Comparison of ENCODE assay signal across 8 cellular contexts in the genomic region with DNA sequence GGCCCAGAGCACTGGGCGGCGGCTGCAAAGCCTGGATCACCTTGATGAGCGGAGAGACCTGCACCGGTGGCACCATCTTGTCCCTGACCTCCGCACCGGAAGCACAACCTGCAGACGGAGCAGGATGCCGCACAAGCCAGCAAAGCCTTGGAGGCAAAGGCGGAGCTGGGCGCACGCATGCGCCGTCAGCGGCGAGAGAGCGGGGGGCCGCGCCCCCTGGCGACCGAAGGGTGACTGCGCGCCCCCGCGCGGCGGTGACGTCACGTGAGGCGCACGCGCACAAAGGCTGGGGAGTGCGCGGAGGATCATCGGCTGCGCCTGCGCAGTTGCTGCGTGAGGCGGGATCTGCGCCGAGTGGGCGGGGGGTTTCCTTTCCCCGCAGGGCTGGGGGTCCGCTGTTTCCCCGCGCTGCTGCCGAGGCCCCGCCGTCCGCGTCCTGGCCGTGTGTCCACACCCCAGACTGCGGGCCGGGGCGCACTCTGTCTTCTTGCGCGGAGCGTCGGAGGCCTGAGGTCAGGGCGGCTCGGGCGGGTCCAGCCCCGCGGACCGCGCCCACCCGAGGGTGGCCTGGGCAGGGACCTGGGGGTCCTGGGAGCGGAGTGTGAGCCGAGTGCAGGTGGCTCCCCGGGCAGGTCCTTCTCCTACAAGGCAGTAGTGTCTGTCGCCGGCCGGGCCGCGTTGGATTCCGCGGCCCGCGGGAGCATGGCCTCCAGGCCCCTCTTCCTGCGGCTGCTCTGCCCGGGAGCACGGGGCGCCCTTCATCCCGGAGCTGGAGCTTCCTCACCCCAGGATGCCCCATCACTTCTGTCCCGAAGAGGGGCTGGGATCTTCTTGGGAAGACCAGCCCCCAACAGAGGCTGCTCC. TPM values are rescaled to one million over a fixed set of nuclear protein-coding genes. Genes with fewer than 3 reads are reported as not detected.
DNase-seq lines count a peak whose midpoint lies in the region; ATAC-seq and TF ChIP-seq lines count a peak whose summit lies in the region.

TSS of gene ATP5ME (minus strand) at position 105 of the 864 bp plus-strand sequence. CDS start at position 76, 29 bp downstream.
A gene with protein sequence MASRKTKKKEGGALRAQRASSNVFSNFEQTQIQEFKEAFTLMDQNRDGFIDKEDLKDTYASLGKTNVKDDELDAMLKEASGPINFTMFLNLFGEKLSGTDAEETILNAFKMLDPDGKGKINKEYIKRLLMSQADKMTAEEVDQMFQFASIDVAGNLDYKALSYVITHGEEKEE (plus strand): TSS at position 371 of the 864 bp plus-strand sequence. CDS start 3,485 bp downstream, outside the sequence.

- ATAC-seq in HG03442 (IDR thresholded peaks at IDR 0.05; ENCODE audit: unreplicated experiment): peak; percentile 73
- peak; percentile 95 for ATAC-seq in activated CD4-positive, alpha-beta T cell treated with anti-CD3 and anti-CD28 coated beads for 36 hours

- peak within 1 kb of the TSS; percentile 80 for H3K4me3 Mint-ChIP-seq in activated CD4-positive, alpha-beta T cell treated with anti-CD3 and anti-CD28 coated beads for 36 hours

- H3K36me3 Mint-ChIP-seq in activated CD4-positive, alpha-beta T cell treated with anti-CD3 and anti-CD28 coated beads for 36 hours (ENCODE audit: low read depth): peaks cover 21% of the 10 kb centered on the region

- H3K36me3 ChIP-seq in BJ (ENCODE audit: control insufficient read depth, insufficient read depth, low read length): peaks cover 12% of the 10 kb centered on the region

- CTCF ChIA-PET in BJ (lab: Yijun Ruan, JAX): interaction anchor here (0.6 to 4.3 kb wide), 6 partner anchors 9 to 25 kb away, joined by 3 to 22 read pairs (median 4); no protein-coding TSS in a partner anchor
- CTCF ChIA-PET in activated CD4-positive, alpha-beta T cell treated with anti-CD3 and anti-CD28 coated beads for 36 hours (lab: Charles Lee): interaction anchor here (0.5 to 0.6 kb wide), 2 partner anchors 72 to 125 kb away, joined by 4 read pairs; no protein-coding TSS in a partner anchor

- no peaks in the 10 kb centered on the region for H3K27me3 ChIP-seq in BJ (ENCODE audit: control insufficient read depth, insufficient read depth, low read length)

- intact Hi-C loops in activated CD4-positive, alpha-beta T cell treated with anti-CD3 and anti-CD28 coated beads for 36 hours (cut with DNase I, micrococcal nuclease): loop anchor here (1.0 to 10.0 kb wide), 17 partner anchors 11 to 1200 kb away; partner anchors contain the start of genes PCGF3 (in 2 of the 2), GAK (in 1 of the 2), NSD2 (in 1 of the 2) and PIGG (in 1 of the 2)

- peak within 1 kb of the TSS; percentile 84 for H3K27ac Mint-ChIP-seq in activated CD4-positive, alpha-beta T cell treated with anti-CD3 and anti-CD28 coated beads for 36 hours

- H3K4me3 ChIP-seq in BJ (ENCODE audit: low read depth, low read length): peak within 1 kb of the TSS; percentile 89
- peak within 1 kb of the TSS; percentile 92 for H3K4me3 ChIP-seq in choroid plexus epithelial cell (ENCODE audit: low read depth, low read length)

- peak; percentile 83 for DNase-seq in BJ (ENCODE audit: low read depth)
- DNase-seq in GM19238 (ENCODE audit: insufficient read length, low spot score): peak; percentile 100
- DNase-seq in NCI-H510A treated with DMSO at 0.1 percent for 48 hours (lab: John Stamatoyannopoulos, UW): peak; percentile 72
- peak; percentile 98 for DNase-seq in activated CD4-positive, alpha-beta T cell treated with anti-CD3 and anti-CD28 coated beads for 36 hours
- DNase-seq in choroid plexus epithelial cell (ENCODE audit: low read depth): peak; percentile 97
- peak; percentile 96 for DNase-seq in kidney tubule cell (ENCODE audit: low spot score)
- DNase-seq in stimulated activated CD4-positive, alpha-beta T cell treated with anti-CD3 and anti-CD28 coated beads, Interleukin-1b, Interleukin-23, amount 100 ng/mL, for 24 hours (ENCODE audit: low read depth in 4 of 4, low spot score in 1 of 4): peak; percentile 92 to 97 (median 96)

- POLR2A ChIA-PET in BJ (lab: Charles Lee): no interaction called here
- POLR2A ChIA-PET in activated CD4-positive, alpha-beta T cell treated with anti-CD3 and anti-CD28 coated beads for 36 hours (lab: Charles Lee): interaction anchor here (0.7 to 1.0 kb wide), 2 partner anchors 10 to 73 kb away, joined by 3 to 8 read pairs; no protein-coding TSS in a partner anchor

- H3K9me3 Mint-ChIP-seq in activated CD4-positive, alpha-beta T cell treated with anti-CD3 and anti-CD28 coated beads for 36 hours (ENCODE audit: low read depth): no peaks in the 10 kb centered on the region

- H3K27me3 Mint-ChIP-seq in activated CD4-positive, alpha-beta T cell treated with anti-CD3 and anti-CD28 coated beads for 36 hours: no peaks in the 10 kb centered on the region

- peak; percentile 63 for TF ChIP-seq CTCF in BJ (IDR thresholded peaks at IDR 0.05; ENCODE audit: insufficient read depth, low read depth, low read length)
- TF ChIP-seq CTCF in choroid plexus epithelial cell (conservative IDR thresholded peaks at IDR 0.05; ENCODE audit: low read depth, low read length): peak; percentile 54

- H3K4me1 Mint-ChIP-seq in activated CD4-positive, alpha-beta T cell treated with anti-CD3 and anti-CD28 coated beads for 36 hours: peaks cover 13% of the 10 kb centered on the region

RNA-seq across cellular contexts. Expression of gene ATP5ME, which starts in this region (rescaled TPM):
- 275 and 330 TPM in 2 replicates for polyA plus RNA-seq in BJ (2011; rRNA removed)
- 38.7 and 68.8 TPM in 2 replicates for polyA minus RNA-seq in BJ (2011; rRNA and poly(A)+ RNA removed)
- 100 to 1,000 TPM; 147 to 210 TPM for total RNA-seq in activated CD4-positive, alpha-beta T cell treated with anti-CD3 and anti-CD28 coated beads for 36 hours

RNA-seq across cellular contexts. Expression of the second gene that starts in this region (rescaled TPM):
- polyA plus RNA-seq in BJ (2011; rRNA removed): 21.6 and 24.4 TPM in 2 replicates
- polyA minus RNA-seq in BJ (2011; rRNA and poly(A)+ RNA removed): 6.1 and 9.6 TPM in 2 replicates
- total RNA-seq in activated CD4-positive, alpha-beta T cell treated with anti-CD3 and anti-CD28 coated beads for 36 hours: 10 to 100 TPM; 13.7 to 16.4 TPM

Comparison
In these comparisons a context has a peak if more than half of its experiments do, and no peak if none do; other contexts are left out.
1. Peak in every context shown above with its lines: DNase-seq, ATAC-seq and H3K4me3 ChIP-seq.